Comparison of ENCODE assay signal across 8 cellular contexts in the genomic region with DNA sequence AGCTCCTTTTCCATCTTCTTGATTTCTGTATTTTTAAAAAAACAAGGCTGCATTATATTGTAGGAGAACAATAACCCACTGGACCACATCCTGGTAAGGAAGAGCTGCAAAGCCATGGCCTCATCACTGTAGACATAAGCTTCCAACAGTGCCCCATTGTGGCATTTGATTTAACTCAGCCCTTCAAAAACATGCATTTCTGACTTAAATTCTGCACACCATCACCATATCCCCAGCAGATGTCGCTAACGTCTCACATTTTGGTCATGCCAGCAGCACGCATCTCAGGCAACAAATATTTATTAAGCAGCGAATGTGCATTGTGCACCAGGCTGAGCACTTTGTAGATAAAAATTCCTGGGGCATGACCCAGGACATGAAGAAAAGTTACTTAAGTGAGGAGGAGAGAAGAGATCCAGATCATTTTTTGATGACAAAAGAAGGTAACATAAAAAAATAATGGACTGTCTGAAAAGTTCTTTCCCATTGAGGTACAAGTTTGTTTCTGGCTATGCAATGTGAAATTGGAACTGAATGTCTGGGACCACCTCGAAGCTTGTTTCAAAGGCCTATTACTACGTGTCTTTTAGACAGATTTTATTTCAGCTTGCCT.
DNase-seq lines count a peak whose midpoint lies in the region; ATAC-seq and TF ChIP-seq lines count a peak whose summit lies in the region.

No MANE protein-coding gene starts in this region.

- no peak overlapping the region for H3K27ac ChIP-seq in C4-2B

- H3K4me1 Mint-ChIP-seq in endothelial cell (ENCODE audit: unreplicated experiment): peaks cover 19% of the 10 kb centered on the region

- no peak overlapping the region for H3K4me3 ChIP-seq in NT2/D1 (ENCODE audit: insufficient read length, low read depth)
- no peak overlapping the region for H3K4me3 ChIP-seq in mucosa of descending colon

- peaks cover 12% of the 10 kb centered on the region for H3K27me3 Mint-ChIP-seq in endothelial cell (ENCODE audit: unreplicated experiment)

- intact Hi-C loops in mucosa of descending colon (cut with DNase I, micrococcal nuclease): loop anchor here (5.0 kb wide), 1 partner anchor 377 kb away; no protein-coding TSS in a partner anchor

- no peaks in the 10 kb centered on the region for H3K9me3 Mint-ChIP-seq in endothelial cell (ENCODE audit: unreplicated experiment)

- peak in 67 of 76 experiments; percentile 4 to 82 (median 57) for DNase-seq in HUDEP-2 (lab: John Stamatoyannopoulos, UW; ENCODE audit: unreplicated experiment in 76 of 76)
- peak; percentile 91 for DNase-seq in NT2/D1 (ENCODE audit: low read depth, low spot score)
- peak; percentile 20 for DNase-seq in activated CD8-positive, alpha-beta memory T cell treated with anti-CD3 and anti-CD28 coated beads, Interleukin-2, amount 50 U/mL, for 1 hour (ENCODE audit: extremely low read depth)
- DNase-seq in endothelial cell (ENCODE audit: low spot score): peak; percentile 69
- peak in 1 of 3 donors; percentile 80 for DNase-seq in mucosa of descending colon
- DNase-seq in stimulated activated CD8-positive, alpha-beta memory T cell treated with anti-CD3 and anti-CD28 coated beads, Interleukin-7, amount 100 ng/mL, for 4 hours (ENCODE audit: low read depth in 2 of 2): peak; percentile 10 to 26

- H3K36me3 Mint-ChIP-seq in endothelial cell (ENCODE audit: low read depth, unreplicated experiment): peaks cover 3% of the 10 kb centered on the region

- H3K4me3 Mint-ChIP-seq in endothelial cell (ENCODE audit: unreplicated experiment): no peak overlapping the region

- ATAC-seq in GM19372 (IDR thresholded peaks at IDR 0.05; ENCODE audit: low read depth, unreplicated experiment) (peak; percentile 78), mucosa of descending colon (peak; percentile 72)

- H3K27me3 ChIP-seq in NT2/D1 (ENCODE audit: insufficient read depth, insufficient read length): no peaks in the 10 kb centered on the region

- no peak overlapping the region for H3K9ac ChIP-seq in NT2/D1 (ENCODE audit: insufficient read length, low read depth)

- H3K36me3 ChIP-seq in NT2/D1 (ENCODE audit: insufficient read depth, insufficient read length, low read length) (no peaks in the 10 kb centered on the region), mucosa of descending colon (ENCODE audit: low read depth) (no peaks in the 10 kb centered on the region)

- H3K4me1 ChIP-seq in NT2/D1 (ENCODE audit: insufficient read depth, insufficient read length) (peaks cover 4% of the 10 kb centered on the region), mucosa of descending colon (ENCODE audit: low read depth) (no peaks in the 10 kb centered on the region)

- TF ChIP-seq CTCF in C4-2B (conservative IDR thresholded peaks at IDR 0.05): peak; percentile 87
- peak; percentile 74 for TF ChIP-seq CTCF in endothelial cell (IDR thresholded peaks at IDR 0.05; ENCODE audit: unreplicated experiment)
- TF ChIP-seq CTCF in mucosa of descending colon (IDR thresholded peaks at IDR 0.05): peak; percentile 41

- H3K9me3 ChIP-seq in NT2/D1 (ENCODE audit: insufficient read depth, low read length) (no peaks in the 10 kb centered on the region), mucosa of descending colon (no peaks in the 10 kb centered on the region)

- no peak overlapping the region for H3K27ac Mint-ChIP-seq in endothelial cell (ENCODE audit: unreplicated experiment)
